In the genomic region with DNA sequence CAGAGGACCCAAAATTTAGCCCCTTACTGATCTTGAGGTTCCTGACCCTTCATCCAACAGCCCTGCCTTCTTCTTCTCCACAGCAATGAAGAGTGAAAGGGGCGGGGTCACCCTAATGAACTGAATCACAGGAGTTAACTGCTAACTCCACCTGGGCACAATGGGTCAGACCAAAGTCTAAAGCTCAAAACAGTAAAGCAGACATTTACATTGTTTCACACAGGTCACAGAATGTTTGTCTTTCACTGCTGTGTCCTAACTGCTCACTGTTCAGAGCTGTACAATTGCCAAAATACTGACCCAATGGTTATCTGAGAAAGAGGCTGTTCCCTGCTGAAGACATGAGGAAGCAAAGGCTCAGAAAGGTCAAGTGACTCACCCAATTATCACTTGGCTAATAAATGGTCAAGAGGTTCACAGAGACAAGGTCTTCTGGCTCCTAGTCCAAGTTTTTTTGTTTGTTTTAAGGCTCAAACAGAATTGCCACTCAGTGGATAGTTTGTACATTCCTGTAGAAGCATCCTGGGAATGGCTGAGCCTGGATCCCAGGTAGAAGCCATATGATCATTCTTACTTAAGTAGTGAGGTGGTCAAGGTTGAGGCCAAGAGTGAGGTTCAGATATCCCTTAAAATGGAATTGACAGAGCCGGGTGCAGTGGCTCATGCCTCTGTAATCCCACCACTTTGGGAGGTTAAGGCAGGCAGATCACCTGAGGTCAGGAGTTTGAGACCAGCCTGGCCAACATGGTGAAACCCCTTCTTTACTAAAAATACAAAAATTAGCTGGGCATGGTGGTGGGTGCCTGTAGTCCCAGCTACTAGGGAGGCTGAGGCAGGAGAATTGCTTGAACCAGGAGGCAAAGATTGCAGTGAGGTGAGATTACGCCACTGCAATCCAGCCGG, we compare ENCODE assay signal across 12 cellular contexts. TPM values are rescaled to one million over a fixed set of nuclear protein-coding genes. Genes with fewer than 3 reads are reported as not detected.
DNase-seq lines count a peak whose midpoint lies in the region; ATAC-seq and TF ChIP-seq lines count a peak whose summit lies in the region.
"Had no signal": no experiment of that assay in that cellular context is flagged by ENCODE, and none has a peak within 500 bp of the region (broad histone marks: within the 10 kb centered on the region; RNA-seq: fewer than 3 reads in every experiment).

No MANE protein-coding gene starts in this region.

- H3K27ac Mint-ChIP-seq in activated naive CD8-positive, alpha-beta T cell treated with anti-CD3 and anti-CD28 coated beads for 36 hours = peak overlapping the region; percentile 60
- peak overlapping the region in 3 of 7 donors; percentile 10 to 78 (median 16) for H3K27ac Mint-ChIP-seq in CD14-positive monocyte
- H3K27ac Mint-ChIP-seq: CD4-positive, alpha-beta T cell; IgD-negative memory B cell had no signal

- H3K27me3 Mint-ChIP-seq in activated naive CD8-positive, alpha-beta T cell treated with anti-CD3 and anti-CD28 coated beads for 36 hours = no peaks in the 10 kb centered on the region
- peaks cover 0 to 2% (median 0%) of the 10 kb centered on the region in 3 donors for H3K27me3 Mint-ChIP-seq in CD14-positive monocyte (ENCODE audit: low read depth in 3 of 3)
- H3K27me3 Mint-ChIP-seq: CD4-positive, alpha-beta T cell; IgD-negative memory B cell had no signal

- DNase-seq in A172 (ENCODE audit: low spot score) = peak; percentile 94
- peak; percentile 33 for DNase-seq in HK-2 (ENCODE audit: unreplicated experiment)
- no peak for DNase-seq in activated naive CD8-positive, alpha-beta T cell treated with anti-CD3 and anti-CD28 coated beads for 36 hours
- DNase-seq in left lobe of liver (ENCODE audit: low spot score) = peak; percentile 80
- no peak for DNase-seq in AG08396 (ENCODE audit: low spot score)
- no peak for DNase-seq in posterior cingulate gyrus
- no peak for DNase-seq in iPS-NIHi11 (ENCODE audit: low spot score)
- DNase-seq in CD14-positive monocyte (ENCODE audit: low spot score) = no peak
- DNase-seq: CD4-positive, alpha-beta T cell; central memory CD4-positive, alpha-beta T cell; NCI-H2171 treated with DMSO at 0.1 percent for 48 hours had no signal

- peaks cover 36% of the 10 kb centered on the region for H3K4me1 Mint-ChIP-seq in activated naive CD8-positive, alpha-beta T cell treated with anti-CD3 and anti-CD28 coated beads for 36 hours
- H3K4me1 Mint-ChIP-seq in CD14-positive monocyte = peaks cover 28% of the 10 kb centered on the region

- intact Hi-C loops in posterior cingulate gyrus (cut with DNase I) = no loop called here
- intact Hi-C loops in CD14-positive monocyte (cut with micrococcal nuclease) = no loop called here

- TF ChIP-seq CTCF in CD14-positive monocyte (IDR thresholded peaks at IDR 0.05) = no peak

- no peak overlapping the region for H3K4me3 Mint-ChIP-seq in activated naive CD8-positive, alpha-beta T cell treated with anti-CD3 and anti-CD28 coated beads for 36 hours
- no peak overlapping the region for H3K4me3 Mint-ChIP-seq in CD14-positive monocyte
- H3K4me3 Mint-ChIP-seq: CD4-positive, alpha-beta T cell; IgD-negative memory B cell had no signal

- peak; percentile 90 for ATAC-seq in left lobe of liver

- H3K36me3 Mint-ChIP-seq in activated naive CD8-positive, alpha-beta T cell treated with anti-CD3 and anti-CD28 coated beads for 36 hours = peaks cover 2% of the 10 kb centered on the region
- peaks cover 12 to 14% of the 10 kb centered on the region in 2 donors for H3K36me3 Mint-ChIP-seq in CD14-positive monocyte

- no peaks in the 10 kb centered on the region for H3K9me3 Mint-ChIP-seq in activated naive CD8-positive, alpha-beta T cell treated with anti-CD3 and anti-CD28 coated beads for 36 hours
- no peaks in the 10 kb centered on the region for H3K9me3 Mint-ChIP-seq in CD14-positive monocyte
- H3K9me3 Mint-ChIP-seq: CD4-positive, alpha-beta T cell; IgD-negative memory B cell had no signal

RNA-seq across cellular contexts. Expression of a gene that starts 35.1 kb away (rescaled TPM):
- 0.24 TPM in 1 of 2 replicates, not detected in the other for total RNA-seq in A172 (2014; rRNA removed; shearing (Covaris generic))
- not detected for total RNA-seq in activated naive CD8-positive, alpha-beta T cell treated with anti-CD3 and anti-CD28 coated beads for 36 hours
- total RNA-seq in left lobe of liver = not detected
- not detected for polyA plus RNA-seq in CD14-positive monocyte
- total RNA-seq: CD4-positive, alpha-beta T cell had no signal
- polyA plus RNA-seq: IgD-negative memory B cell had no signal

RNA-seq across cellular contexts. Expression of a gene that starts 42.8 kb away (rescaled TPM):
- total RNA-seq in A172 (2014; rRNA removed; shearing (Covaris generic)) = 230 and 292 TPM in 2 replicates
- total RNA-seq in activated naive CD8-positive, alpha-beta T cell treated with anti-CD3 and anti-CD28 coated beads for 36 hours = 100 to 1,000 TPM; 172 to 179 TPM
- 80.2 TPM for total RNA-seq in left lobe of liver
- polyA plus RNA-seq in CD14-positive monocyte = 100 to 1,000 TPM; 190 to 222 TPM

RNA-seq across cellular contexts. Expression of a gene that starts 49.4 kb away (rescaled TPM):
- total RNA-seq in A172 (2014; rRNA removed; shearing (Covaris generic)) = 11.4 and 15.1 TPM in 2 replicates
- total RNA-seq in activated naive CD8-positive, alpha-beta T cell treated with anti-CD3 and anti-CD28 coated beads for 36 hours = 10 to 100 TPM; 27.2 to 27.4 TPM
- 27.3 TPM for total RNA-seq in left lobe of liver
- 1 to 10 TPM; 9.5 to 9.6 TPM for polyA plus RNA-seq in CD14-positive monocyte

Comparison
In these comparisons a context has a peak if more than half of its experiments do, and no peak if none do; other contexts are left out.
1. DNase-seq: peak in A172 (single experiment), HK-2 (single experiment) and left lobe of liver (single experiment); none in activated naive CD8-positive, alpha-beta T cell treated with anti-CD3 and anti-CD28 coated beads for 36 hours (single experiment), AG08396 (single experiment), posterior cingulate gyrus (0 of 10), iPS-NIHi11 (single experiment) and CD14-positive monocyte (single experiment).